16 cellular contexts compared by ENCODE assay signal in genomic region chr18:40877096-40877495, GRCh38.
DNase-seq lines count a peak whose midpoint lies in the region; ATAC-seq and TF ChIP-seq lines count a peak whose summit lies in the region.
"Had no signal": no experiment of that assay in that cellular context is flagged by ENCODE, and none has a peak within 500 bp of the region (broad histone marks: within the 10 kb centered on the region; RNA-seq: fewer than 3 reads in every experiment).

No MANE protein-coding gene starts in this region.

- DNase-seq in AG20443 (ENCODE audit: low spot score) (peak; percentile 7), PC-3 (peak; percentile 60), choroid plexus epithelial cell (ENCODE audit: low read depth) (peak; percentile 98), kidney glomerular epithelial cell (lab: John Stamatoyannopoulos, UW) (peak; percentile 65), OCI-M1 (lab: John Stamatoyannopoulos, UW) (no peak)
- no peak for DNase-seq in activated CD4-positive, alpha-beta T cell treated with anti-CD3 and anti-CD28 coated beads for 1 hour
- DNase-seq: DMS153; effector memory CD8-positive, alpha-beta T cell; left lung; NCI-H187 treated with DMSO at 0.1 percent for 48 hours; NCI-H748 treated with DMSO at 0.1 percent for 48 hours; Right ventricle myocardium superior; T-helper 9 cell had no signal

- ATAC-seq in PC-3, result peak; percentile 55
- ATAC-seq in GM21515 (IDR thresholded peaks at IDR 0.05; ENCODE audit: unreplicated experiment), result no peak
- ATAC-seq in GM19463 (IDR thresholded peaks at IDR 0.05; ENCODE audit: unreplicated experiment), result no peak
- ATAC-seq: effector memory CD8-positive, alpha-beta T cell; HCT116; left lung had no signal

- no peaks in the 10 kb centered on the region for H4K20me1 ChIP-seq in PC-3 (ENCODE audit: low read length)

- H3K4me2 ChIP-seq in PC-3 (ENCODE audit: low read length), result no peak overlapping the region

- no peaks in the 10 kb centered on the region for H3K9me2 ChIP-seq in PC-3 (replicated peaks; ENCODE audit: low read length)

- no peak for TF ChIP-seq CTCF in PC-3 (conservative IDR thresholded peaks at IDR 0.05; ENCODE audit: low read depth, low read length)
- no peak for TF ChIP-seq CTCF in choroid plexus epithelial cell (conservative IDR thresholded peaks at IDR 0.05; ENCODE audit: low read depth, low read length)

- no peak overlapping the region for H3K27ac ChIP-seq in PC-3 (ENCODE audit: low read length)
- H3K27ac ChIP-seq: left lung had no signal

- POLR2A ChIA-PET in PC-3 (lab: Charles Lee; ENCODE audit: unreplicated experiment), result no interaction called here

- no peaks in the 10 kb centered on the region for H3K9me3 ChIP-seq in PC-3 (ENCODE audit: low read length)
- H3K9me3 ChIP-seq: left lung had no signal

- no peaks in the 10 kb centered on the region for H3K36me3 ChIP-seq in PC-3 (ENCODE audit: low read depth, low read length)
- H3K36me3 ChIP-seq: left lung had no signal

- H2AFZ ChIP-seq in PC-3 (ENCODE audit: low read length), result 0 out of 2 replicates have a peak overlapping the region, but pooled peaks have one; percentile 10

- intact Hi-C loops in PC-3 (cut with micrococcal nuclease), result no loop called here

- CTCF ChIA-PET in PC-3 (lab: Charles Lee), result no interaction called here

- H3K4me3 ChIP-seq in PC-3 (ENCODE audit: low read length), result no peak overlapping the region
- no peak overlapping the region for H3K4me3 ChIP-seq in choroid plexus epithelial cell (ENCODE audit: low read depth, low read length)
- H3K4me3 ChIP-seq: left lung had no signal

- no peaks in the 10 kb centered on the region for H3F3A ChIP-seq in PC-3 (ENCODE audit: low read length, unreplicated experiment)

- H3K79me2 ChIP-seq in PC-3 (ENCODE audit: low read length), result no peaks in the 10 kb centered on the region

- H3K9ac ChIP-seq in PC-3 (ENCODE audit: low read length), result no peak overlapping the region

- H3K4me1 ChIP-seq in PC-3 (ENCODE audit: insufficient read depth, low read length), result peaks cover 7% of the 10 kb centered on the region; the same call in 1 of the 2 replicates
- H3K4me1 ChIP-seq: left lung had no signal

- H3K27me3 ChIP-seq in PC-3 (ENCODE audit: low read length), result no peaks in the 10 kb centered on the region
- H3K27me3 ChIP-seq: left lung had no signal

- no TSS peak for BruUV-seq in PC-3 (replicated peaks; lab: Mats Ljungman, UMichigan)

Comparison
In these comparisons a context has a peak if more than half of its experiments do, and no peak if none do; other contexts are left out.
1. DNase-seq: peak in AG20443 (single experiment), PC-3 (single experiment), choroid plexus epithelial cell (single experiment) and kidney glomerular epithelial cell (single experiment); none in activated CD4-positive, alpha-beta T cell treated with anti-CD3 and anti-CD28 coated beads for 1 hour (single experiment) and OCI-M1 (single experiment).